ENCODE assay signal across 1 cellular context in genomic region chr10:49760789-49761188, GRCh38.
A peak's percentile ranks its signal among the peaks of the same experiment; 100 is the strongest.
TF ChIP-seq lines count a peak whose summit lies in the region.

No MANE protein-coding gene starts in this region.

TF ChIP-seq in liver, 16 proteins besides CTCF, POLR2A, EP300 and RAD21 (continued from another document):
- TF ChIP-seq REST (IDR thresholded peaks at IDR 0.05) (peak; percentile 94), YY1 (IDR thresholded peaks at IDR 0.05) (peak; percentile 87), EGR1 (IDR thresholded peaks at IDR 0.05; ENCODE audit: low read depth in 2 of 2) (peak; percentile 70 to 87), HNF4G (IDR thresholded peaks at IDR 0.05) (peak; percentile 95), JUND (IDR thresholded peaks at IDR 0.05) (peak; percentile 22 to 68), FOXA2 (IDR thresholded peaks at IDR 0.05) (peak; percentile 77)
- TF ChIP-seq, protein P1, sequence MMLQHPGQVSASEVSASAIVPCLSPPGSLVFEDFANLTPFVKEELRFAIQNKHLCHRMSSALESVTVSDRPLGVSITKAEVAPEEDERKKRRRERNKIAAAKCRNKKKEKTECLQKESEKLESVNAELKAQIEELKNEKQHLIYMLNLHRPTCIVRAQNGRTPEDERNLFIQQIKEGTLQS (IDR thresholded peaks at IDR 0.05) = peak; percentile 65
